ENCODE assay signal across 8 cellular contexts in genomic region chr7:45111298-45112223, GRCh38.
A peak's percentile ranks its signal among the peaks of the same experiment; 100 is the strongest.
DNase-seq lines count a peak whose midpoint lies in the region; ATAC-seq and FAIRE-seq lines count a peak whose summit lies in the region.

Gene TBRG4 (minus strand): TSS chr7:45111697. CDS start chr7:45109237, 2,460 bp downstream.

- DNase-seq in GM19239 (ENCODE audit: insufficient read length, low spot score): peak; percentile 92
- peak; percentile 92 for DNase-seq in NCI-H524 (lab: John Stamatoyannopoulos, UW)
- DNase-seq in activated CD4-positive, alpha-beta T cell treated with anti-CD3 and anti-CD28 coated beads for 4 hours: peak; percentile 91 to 92
- peak; percentile 87 for DNase-seq in kidney glomerular epithelial cell (lab: John Stamatoyannopoulos, UW)
- DNase-seq in stimulated activated CD4-positive, alpha-beta T cell treated with anti-CD3 and anti-CD28 coated beads, Interleukin-1b, Interleukin-23, amount 100 ng/mL, for 1 hour (ENCODE audit: low read depth in 2 of 2): peak; percentile 80 to 89

- H3K36me3 ChIP-seq in BLaER1: peaks cover 29% of the 10 kb centered on the region

- H3K4me3 ChIP-seq in BLaER1: peak within 1 kb of the TSS; percentile 82

- H3K9ac ChIP-seq in BLaER1: peak within 1 kb of the TSS; percentile 97

- no peaks in the 10 kb centered on the region for H3K9me3 ChIP-seq in BLaER1

- peak; percentile 84 for ATAC-seq in HG03457 (IDR thresholded peaks at IDR 0.05; ENCODE audit: unreplicated experiment)

- peaks cover 40% of the 10 kb centered on the region for H4K20me1 ChIP-seq in BLaER1

- no peaks in the 10 kb centered on the region for H3K27me3 ChIP-seq in BLaER1

- peak within 1 kb of the TSS; percentile 87 for H3K4me2 ChIP-seq in BLaER1

- H3K27ac ChIP-seq in BLaER1 (peak within 1 kb of the TSS; percentile 95), cingulate gyrus (ENCODE audit: low read depth, low read length) (peak within 1 kb of the TSS; percentile 88)

- FAIRE-seq in GM19239 (lab: Jason Lieb, UNC): peak; percentile 93

- peaks cover 58% of the 10 kb centered on the region for H3K4me1 ChIP-seq in BLaER1

Comparison
In these comparisons a context has a peak if more than half of its experiments do, and no peak if none do; other contexts are left out.
1. Peak in every context shown above with its lines: DNase-seq, ATAC-seq, H3K4me3 ChIP-seq and H3K27ac ChIP-seq.